1 cellular context compared by ENCODE assay signal in genomic region chr9:96436456-96437126, GRCh38.
TF ChIP-seq lines count a peak whose summit lies in the region.

No MANE protein-coding gene starts in this region.

TF ChIP-seq in HepG2, 621 proteins besides CTCF, POLR2A, EP300 and RAD21 (continued from another document and continues in another):
- TF ChIP-seq, protein P1, sequence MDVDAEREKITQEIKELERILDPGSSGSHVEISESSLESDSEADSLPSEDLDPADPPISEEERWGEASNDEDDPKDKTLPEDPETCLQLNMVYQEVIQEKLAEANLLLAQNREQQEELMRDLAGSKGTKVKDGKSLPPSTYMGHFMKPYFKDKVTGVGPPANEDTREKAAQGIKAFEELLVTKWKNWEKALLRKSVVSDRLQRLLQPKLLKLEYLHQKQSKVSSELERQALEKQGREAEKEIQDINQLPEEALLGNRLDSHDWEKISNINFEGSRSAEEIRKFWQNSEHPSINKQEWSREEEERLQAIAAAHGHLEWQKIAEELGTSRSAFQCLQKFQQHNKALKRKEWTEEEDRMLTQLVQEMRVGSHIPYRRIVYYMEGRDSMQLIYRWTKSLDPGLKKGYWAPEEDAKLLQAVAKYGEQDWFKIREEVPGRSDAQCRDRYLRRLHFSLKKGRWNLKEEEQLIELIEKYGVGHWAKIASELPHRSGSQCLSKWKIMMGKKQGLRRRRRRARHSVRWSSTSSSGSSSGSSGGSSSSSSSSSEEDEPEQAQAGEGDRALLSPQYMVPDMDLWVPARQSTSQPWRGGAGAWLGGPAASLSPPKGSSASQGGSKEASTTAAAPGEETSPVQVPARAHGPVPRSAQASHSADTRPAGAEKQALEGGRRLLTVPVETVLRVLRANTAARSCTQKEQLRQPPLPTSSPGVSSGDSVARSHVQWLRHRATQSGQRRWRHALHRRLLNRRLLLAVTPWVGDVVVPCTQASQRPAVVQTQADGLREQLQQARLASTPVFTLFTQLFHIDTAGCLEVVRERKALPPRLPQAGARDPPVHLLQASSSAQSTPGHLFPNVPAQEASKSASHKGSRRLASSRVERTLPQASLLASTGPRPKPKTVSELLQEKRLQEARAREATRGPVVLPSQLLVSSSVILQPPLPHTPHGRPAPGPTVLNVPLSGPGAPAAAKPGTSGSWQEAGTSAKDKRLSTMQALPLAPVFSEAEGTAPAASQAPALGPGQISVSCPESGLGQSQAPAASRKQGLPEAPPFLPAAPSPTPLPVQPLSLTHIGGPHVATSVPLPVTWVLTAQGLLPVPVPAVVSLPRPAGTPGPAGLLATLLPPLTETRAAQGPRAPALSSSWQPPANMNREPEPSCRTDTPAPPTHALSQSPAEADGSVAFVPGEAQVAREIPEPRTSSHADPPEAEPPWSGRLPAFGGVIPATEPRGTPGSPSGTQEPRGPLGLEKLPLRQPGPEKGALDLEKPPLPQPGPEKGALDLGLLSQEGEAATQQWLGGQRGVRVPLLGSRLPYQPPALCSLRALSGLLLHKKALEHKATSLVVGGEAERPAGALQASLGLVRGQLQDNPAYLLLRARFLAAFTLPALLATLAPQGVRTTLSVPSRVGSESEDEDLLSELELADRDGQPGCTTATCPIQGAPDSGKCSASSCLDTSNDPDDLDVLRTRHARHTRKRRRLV (CRISPR knock-in tag; IDR thresholded peaks at IDR 0.05) = peak; percentile 53; the same call in 1 of the 2 replicates
- TF ChIP-seq SMC3 (IDR thresholded peaks at IDR 0.05; ENCODE audit: low read length) (peak; percentile 19; the same call in 1 of the 2 replicates), JDP2 (CRISPR knock-in tag; IDR thresholded peaks at IDR 0.05; ENCODE audit: borderline replicate concordance) (no peak), THAP7 (CRISPR knock-in tag; IDR thresholded peaks at IDR 0.05) (peak; percentile 91; the same call in 1 of the 2 replicates), SIN3A (IDR thresholded peaks at IDR 0.05; ENCODE audit: borderline replicate concordance, low read depth, low read length) (no peak; the same call in 1 of the 2 replicates), ARID2 (CRISPR knock-in tag; IDR thresholded peaks at IDR 0.05; ENCODE audit: borderline replicate concordance) (no peak), SP1 (IDR thresholded peaks at IDR 0.05) (no peak), SP1 (CRISPR knock-in tag; IDR thresholded peaks at IDR 0.05) (no peak), ELK4 (CRISPR knock-in tag; IDR thresholded peaks at IDR 0.05; ENCODE audit: borderline replicate concordance) (no peak), KLF11 (CRISPR knock-in tag; IDR thresholded peaks at IDR 0.05) (0 out of 2 replicates have a peak, but pooled peaks have one; percentile 64), ZGPAT (CRISPR knock-in tag; IDR thresholded peaks at IDR 0.05) (peak; percentile 83), CREB1 (IDR thresholded peaks at IDR 0.05) (no peak), CREB1 (CRISPR knock-in tag; IDR thresholded peaks at IDR 0.05) (no peak), ZNF615 (CRISPR knock-in tag; IDR thresholded peaks at IDR 0.05; ENCODE audit: borderline replicate concordance) (0 out of 2 replicates have a peak, but pooled peaks have one; percentile 36), U2AF2 (IDR thresholded peaks at IDR 0.05; ENCODE audit: low read depth, low read length) (no peak), ZNF672 (CRISPR knock-in tag; IDR thresholded peaks at IDR 0.05) (peak; percentile 64; the same call in 1 of the 2 replicates), ZNF3 (CRISPR knock-in tag; IDR thresholded peaks at IDR 0.05) (no peak), MTA3 (CRISPR knock-in tag; IDR thresholded peaks at IDR 0.05) (no peak), RCOR2 (CRISPR knock-in tag; IDR thresholded peaks at IDR 0.05) (no peak; the same call in 1 of the 2 replicates), MAZ (IDR thresholded peaks at IDR 0.05; ENCODE audit: borderline replicate concordance, low read depth, low read length) (no peak), MAZ (CRISPR knock-in tag; IDR thresholded peaks at IDR 0.05; ENCODE audit: low read depth) (peak; percentile 84), CBX5 (CRISPR knock-in tag; IDR thresholded peaks at IDR 0.05; ENCODE audit: borderline replicate concordance) (peak; percentile 9; the same call in 1 of the 2 replicates), NFYB (CRISPR knock-in tag; IDR thresholded peaks at IDR 0.05) (no peak), SATB2 (CRISPR knock-in tag; IDR thresholded peaks at IDR 0.05) (0 out of 2 replicates have a peak, but pooled peaks have one; percentile 89), MEF2D (CRISPR knock-in tag; IDR thresholded peaks at IDR 0.05) (peak; percentile 84), MZF1 (CRISPR knock-in tag; IDR thresholded peaks at IDR 0.05; ENCODE audit: borderline replicate concordance) (no peak)
- TF ChIP-seq, protein P2, sequence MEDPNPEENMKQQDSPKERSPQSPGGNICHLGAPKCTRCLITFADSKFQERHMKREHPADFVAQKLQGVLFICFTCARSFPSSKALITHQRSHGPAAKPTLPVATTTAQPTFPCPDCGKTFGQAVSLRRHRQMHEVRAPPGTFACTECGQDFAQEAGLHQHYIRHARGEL (CRISPR knock-in tag; IDR thresholded peaks at IDR 0.05) = no peak
- TF ChIP-seq, protein P3, sequence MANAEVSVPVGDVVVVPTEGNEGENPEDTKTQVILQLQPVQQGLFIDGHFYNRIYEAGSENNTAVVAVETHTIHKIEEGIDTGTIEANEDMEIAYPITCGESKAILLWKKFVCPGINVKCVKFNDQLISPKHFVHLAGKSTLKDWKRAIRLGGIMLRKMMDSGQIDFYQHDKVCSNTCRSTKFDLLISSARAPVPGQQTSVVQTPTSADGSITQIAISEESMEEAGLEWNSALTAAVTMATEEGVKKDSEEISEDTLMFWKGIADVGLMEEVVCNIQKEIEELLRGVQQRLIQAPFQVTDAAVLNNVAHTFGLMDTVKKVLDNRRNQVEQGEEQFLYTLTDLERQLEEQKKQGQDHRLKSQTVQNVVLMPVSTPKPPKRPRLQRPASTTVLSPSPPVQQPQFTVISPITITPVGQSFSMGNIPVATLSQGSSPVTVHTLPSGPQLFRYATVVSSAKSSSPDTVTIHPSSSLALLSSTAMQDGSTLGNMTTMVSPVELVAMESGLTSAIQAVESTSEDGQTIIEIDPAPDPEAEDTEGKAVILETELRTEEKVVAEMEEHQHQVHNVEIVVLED (CRISPR knock-in tag; IDR thresholded peaks at IDR 0.05; ENCODE audit: borderline replicate concordance) = no peak
- TF ChIP-seq, protein P4, sequence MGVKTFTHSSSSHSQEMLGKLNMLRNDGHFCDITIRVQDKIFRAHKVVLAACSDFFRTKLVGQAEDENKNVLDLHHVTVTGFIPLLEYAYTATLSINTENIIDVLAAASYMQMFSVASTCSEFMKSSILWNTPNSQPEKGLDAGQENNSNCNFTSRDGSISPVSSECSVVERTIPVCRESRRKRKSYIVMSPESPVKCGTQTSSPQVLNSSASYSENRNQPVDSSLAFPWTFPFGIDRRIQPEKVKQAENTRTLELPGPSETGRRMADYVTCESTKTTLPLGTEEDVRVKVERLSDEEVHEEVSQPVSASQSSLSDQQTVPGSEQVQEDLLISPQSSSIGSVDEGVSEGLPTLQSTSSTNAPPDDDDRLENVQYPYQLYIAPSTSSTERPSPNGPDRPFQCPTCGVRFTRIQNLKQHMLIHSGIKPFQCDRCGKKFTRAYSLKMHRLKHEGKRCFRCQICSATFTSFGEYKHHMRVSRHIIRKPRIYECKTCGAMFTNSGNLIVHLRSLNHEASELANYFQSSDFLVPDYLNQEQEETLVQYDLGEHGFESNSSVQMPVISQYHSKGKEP (CRISPR knock-in tag; IDR thresholded peaks at IDR 0.05) = no peak
- TF ChIP-seq, protein P5, sequence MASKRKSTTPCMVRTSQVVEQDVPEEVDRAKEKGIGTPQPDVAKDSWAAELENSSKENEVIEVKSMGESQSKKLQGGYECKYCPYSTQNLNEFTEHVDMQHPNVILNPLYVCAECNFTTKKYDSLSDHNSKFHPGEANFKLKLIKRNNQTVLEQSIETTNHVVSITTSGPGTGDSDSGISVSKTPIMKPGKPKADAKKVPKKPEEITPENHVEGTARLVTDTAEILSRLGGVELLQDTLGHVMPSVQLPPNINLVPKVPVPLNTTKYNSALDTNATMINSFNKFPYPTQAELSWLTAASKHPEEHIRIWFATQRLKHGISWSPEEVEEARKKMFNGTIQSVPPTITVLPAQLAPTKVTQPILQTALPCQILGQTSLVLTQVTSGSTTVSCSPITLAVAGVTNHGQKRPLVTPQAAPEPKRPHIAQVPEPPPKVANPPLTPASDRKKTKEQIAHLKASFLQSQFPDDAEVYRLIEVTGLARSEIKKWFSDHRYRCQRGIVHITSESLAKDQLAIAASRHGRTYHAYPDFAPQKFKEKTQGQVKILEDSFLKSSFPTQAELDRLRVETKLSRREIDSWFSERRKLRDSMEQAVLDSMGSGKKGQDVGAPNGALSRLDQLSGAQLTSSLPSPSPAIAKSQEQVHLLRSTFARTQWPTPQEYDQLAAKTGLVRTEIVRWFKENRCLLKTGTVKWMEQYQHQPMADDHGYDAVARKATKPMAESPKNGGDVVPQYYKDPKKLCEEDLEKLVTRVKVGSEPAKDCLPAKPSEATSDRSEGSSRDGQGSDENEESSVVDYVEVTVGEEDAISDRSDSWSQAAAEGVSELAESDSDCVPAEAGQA (IDR thresholded peaks at IDR 0.05; ENCODE audit: low read depth) = no peak; the same call in 1 of the 2 replicates
- TF ChIP-seq, protein P5 (CRISPR knock-in tag; IDR thresholded peaks at IDR 0.05; ENCODE audit: borderline replicate concordance) = 0 out of 2 replicates have a peak, but pooled peaks have one; percentile 72
- TF ChIP-seq, protein P6, sequence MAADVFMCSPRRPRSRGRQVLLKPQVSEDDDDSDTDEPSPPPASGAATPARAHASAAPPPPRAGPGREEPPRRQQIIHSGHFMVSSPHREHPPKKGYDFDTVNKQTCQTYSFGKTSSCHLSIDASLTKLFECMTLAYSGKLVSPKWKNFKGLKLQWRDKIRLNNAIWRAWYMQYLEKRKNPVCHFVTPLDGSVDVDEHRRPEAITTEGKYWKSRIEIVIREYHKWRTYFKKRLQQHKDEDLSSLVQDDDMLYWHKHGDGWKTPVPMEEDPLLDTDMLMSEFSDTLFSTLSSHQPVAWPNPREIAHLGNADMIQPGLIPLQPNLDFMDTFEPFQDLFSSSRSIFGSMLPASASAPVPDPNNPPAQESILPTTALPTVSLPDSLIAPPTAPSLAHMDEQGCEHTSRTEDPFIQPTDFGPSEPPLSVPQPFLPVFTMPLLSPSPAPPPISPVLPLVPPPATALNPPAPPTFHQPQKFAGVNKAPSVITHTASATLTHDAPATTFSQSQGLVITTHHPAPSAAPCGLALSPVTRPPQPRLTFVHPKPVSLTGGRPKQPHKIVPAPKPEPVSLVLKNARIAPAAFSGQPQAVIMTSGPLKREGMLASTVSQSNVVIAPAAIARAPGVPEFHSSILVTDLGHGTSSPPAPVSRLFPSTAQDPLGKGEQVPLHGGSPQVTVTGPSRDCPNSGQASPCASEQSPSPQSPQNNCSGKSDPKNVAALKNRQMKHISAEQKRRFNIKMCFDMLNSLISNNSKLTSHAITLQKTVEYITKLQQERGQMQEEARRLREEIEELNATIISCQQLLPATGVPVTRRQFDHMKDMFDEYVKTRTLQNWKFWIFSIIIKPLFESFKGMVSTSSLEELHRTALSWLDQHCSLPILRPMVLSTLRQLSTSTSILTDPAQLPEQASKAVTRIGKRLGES (CRISPR knock-in tag; IDR thresholded peaks at IDR 0.05; ENCODE audit: borderline replicate concordance) = peak; percentile 92; the same call in 1 of the 2 replicates
- TF ChIP-seq, protein P7, sequence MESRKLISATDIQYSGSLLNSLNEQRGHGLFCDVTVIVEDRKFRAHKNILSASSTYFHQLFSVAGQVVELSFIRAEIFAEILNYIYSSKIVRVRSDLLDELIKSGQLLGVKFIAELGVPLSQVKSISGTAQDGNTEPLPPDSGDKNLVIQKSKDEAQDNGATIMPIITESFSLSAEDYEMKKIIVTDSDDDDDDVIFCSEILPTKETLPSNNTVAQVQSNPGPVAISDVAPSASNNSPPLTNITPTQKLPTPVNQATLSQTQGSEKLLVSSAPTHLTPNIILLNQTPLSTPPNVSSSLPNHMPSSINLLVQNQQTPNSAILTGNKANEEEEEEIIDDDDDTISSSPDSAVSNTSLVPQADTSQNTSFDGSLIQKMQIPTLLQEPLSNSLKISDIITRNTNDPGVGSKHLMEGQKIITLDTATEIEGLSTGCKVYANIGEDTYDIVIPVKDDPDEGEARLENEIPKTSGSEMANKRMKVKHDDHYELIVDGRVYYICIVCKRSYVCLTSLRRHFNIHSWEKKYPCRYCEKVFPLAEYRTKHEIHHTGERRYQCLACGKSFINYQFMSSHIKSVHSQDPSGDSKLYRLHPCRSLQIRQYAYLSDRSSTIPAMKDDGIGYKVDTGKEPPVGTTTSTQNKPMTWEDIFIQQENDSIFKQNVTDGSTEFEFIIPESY (CRISPR knock-in tag; IDR thresholded peaks at IDR 0.05) = peak; percentile 72
